In genomic region chr2:87348556-87348955, GRCh38 we compare ENCODE assay signal across 7 cellular contexts.
DNase-seq lines count a peak whose midpoint lies in the region; FAIRE-seq and TF ChIP-seq lines count a peak whose summit lies in the region.
"Not testable (repeated sequence)": the region's sequence is repeated elsewhere in the genome, so short reads cannot be mapped to it uniquely, and the experiment has no call there.

No MANE protein-coding gene starts in this region.

- H3K36me3 Mint-ChIP-seq in brain; nephron progenitor cell (ENCODE audit: low read depth): not testable (repeated sequence)

- peak overlapping the region; percentile 80 for H2BK120ac ChIP-seq in trophoblast cell (ENCODE audit: insufficient read depth, low read length, poor library complexity)

- FAIRE-seq in kidney (lab: Jason Lieb, UNC) = not testable (repeated sequence)

- 0% methylated on average over 32 of the region's 56 CpGs for WGBS in HUES64
- WGBS in trophoblast cell (ENCODE audit: extremely low coverage, insufficient coverage, insufficient read length) = no CpG with 5 or more reads among the region's 56 CpGs

- intact Hi-C loops in kidney (cut with DNase I) = not testable (repeated sequence)

- not testable (repeated sequence) for H3K27ac ChIP-seq in HUES64 (ENCODE audit: low read depth, low read length); kidney (ENCODE audit: low read depth in 2 of 2, low read length in 2 of 2)
- peak overlapping the region; percentile 79 for H3K27ac ChIP-seq in trophoblast cell (ENCODE audit: low read depth, low read length)

- not testable (repeated sequence) for H3K79me1 ChIP-seq in trophoblast cell (ENCODE audit: low read length)

- H3K9ac ChIP-seq in ES-I3 (ENCODE audit: low read depth, low read length) = peak overlapping the region; percentile 20; the same call in 1 of the 2 replicates
- not testable (repeated sequence) for H3K9ac ChIP-seq in HUES64 (ENCODE audit: low read depth, low read length); kidney (ENCODE audit: low read length in 2 of 2); trophoblast cell (ENCODE audit: low read length)

- H3K9me3 Mint-ChIP-seq in brain, nephron progenitor cell: not testable (repeated sequence)

- H3K4me1 Mint-ChIP-seq in brain = peaks cover 15% of the 10 kb centered on the region
- peaks cover 12% of the 10 kb centered on the region for H3K4me1 Mint-ChIP-seq in nephron progenitor cell

- H4K12ac ChIP-seq in trophoblast cell (ENCODE audit: low read depth, low read length) = not testable (repeated sequence)

- peak overlapping the region; percentile 86 for H2BK5ac ChIP-seq in trophoblast cell (ENCODE audit: low read depth, low read length, poor library complexity)

- H2BK12ac ChIP-seq in trophoblast cell (ENCODE audit: low read length) = peak overlapping the region; percentile 71

- not testable (repeated sequence) for H3K36me3 ChIP-seq in ES-I3 (ENCODE audit: insufficient read depth, low read length); HUES64 (ENCODE audit: insufficient read depth, low read length); kidney (ENCODE audit: control insufficient read depth in 1 of 2, insufficient read depth in 2 of 2, low read length in 2 of 2); trophoblast cell (ENCODE audit: control insufficient read depth in 1 of 2, insufficient read depth in 2 of 2, low read length in 2 of 2)

- H2AFZ ChIP-seq in trophoblast cell (ENCODE audit: insufficient read depth, low read length, poor library complexity) = peak overlapping the region; percentile 78

- not testable (repeated sequence) for H3K9me3 ChIP-seq in ES-I3 (ENCODE audit: control insufficient read depth, insufficient read depth, low read length); HUES64 (ENCODE audit: insufficient read depth, low read depth, low read length); kidney (ENCODE audit: control insufficient read depth in 1 of 2, low read length in 2 of 2); trophoblast cell (ENCODE audit: insufficient read depth, low read depth, low read length)

- not testable (repeated sequence) for H2AK5ac ChIP-seq in trophoblast cell (ENCODE audit: low read length)

- H3K27me3 ChIP-seq in HUES64 (ENCODE audit: insufficient read depth, low read length); trophoblast cell (ENCODE audit: insufficient read depth, low read length): not testable (repeated sequence)

- peak overlapping the region; percentile 32; the same call in 1 of the 2 replicates for H3K4me3 ChIP-seq in HUES64 (ENCODE audit: low read length)
- peak overlapping the region; percentile 48 for H3K4me3 ChIP-seq in fibroblast of villous mesenchyme (ENCODE audit: low read depth, low read length)
- H3K4me3 ChIP-seq in kidney (ENCODE audit: low read length in 2 of 2) = not testable (repeated sequence)
- peak overlapping the region; percentile 72 for H3K4me3 ChIP-seq in trophoblast cell (ENCODE audit: low read depth, low read length)

- peak overlapping the region; percentile 48 for H3K4me2 ChIP-seq in trophoblast cell (ENCODE audit: low read length)

- H3K4ac ChIP-seq in trophoblast cell (ENCODE audit: low read depth, low read length) = not testable (repeated sequence)

- peak overlapping the region in 1 of 5 experiments; percentile 93 for H3K27ac Mint-ChIP-seq in brain
- H3K27ac Mint-ChIP-seq in nephron progenitor cell = not testable (repeated sequence)

- peak overlapping the region; percentile 73 for H4K91ac ChIP-seq in trophoblast cell (ENCODE audit: low read depth, low read length)

- peak overlapping the region; percentile 79 for H3K14ac ChIP-seq in trophoblast cell (ENCODE audit: low read length)

- peak overlapping the region; percentile 35 for H3K18ac ChIP-seq in trophoblast cell (ENCODE audit: low read length)

- DNase-seq in fibroblast of villous mesenchyme (ENCODE audit: low read depth) (peak; percentile 1), kidney (peak; percentile 32), nephron progenitor cell (peak; percentile 53), trophoblast cell (peak in 1 of 2 donors; percentile 13)

- not testable (repeated sequence) for H3K23ac ChIP-seq in trophoblast cell (ENCODE audit: low read length)

- not testable (repeated sequence) for H3K4me1 ChIP-seq in ES-I3 (ENCODE audit: insufficient read depth, low read length); HUES64 (ENCODE audit: insufficient read depth, low read length); kidney (ENCODE audit: control insufficient read depth in 1 of 2, insufficient read depth in 1 of 2, low read depth in 1 of 2, low read length in 2 of 2); trophoblast cell (ENCODE audit: control insufficient read depth in 1 of 2, insufficient read depth in 2 of 2, low read length in 2 of 2)

- not testable (repeated sequence) for H3K79me2 ChIP-seq in trophoblast cell (ENCODE audit: control insufficient read depth, insufficient read depth, low read length, poor library complexity)

- TF ChIP-seq CTCF in brain (conservative IDR thresholded peaks at IDR 0.05); fibroblast of villous mesenchyme (IDR thresholded peaks at IDR 0.05; ENCODE audit: insufficient read depth, low read depth, low read length); kidney (IDR thresholded peaks at IDR 0.05; ENCODE audit: borderline replicate concordance, extremely low read depth, insufficient read depth); nephron progenitor cell (IDR thresholded peaks at IDR 0.05): not testable (repeated sequence)

- peak overlapping the region; percentile 54 for H4K8ac ChIP-seq in trophoblast cell (ENCODE audit: low read depth, low read length)

- H3K4me3 Mint-ChIP-seq in brain (peak overlapping the region in 3 of 5 experiments; percentile 84 to 90 (median 84)), nephron progenitor cell (peak overlapping the region; percentile 81)

- H3K27me3 Mint-ChIP-seq in brain; nephron progenitor cell (ENCODE audit: low read depth, poor library complexity): not testable (repeated sequence)
